27 cellular contexts compared by ENCODE assay signal in genomic region chr6:29743568-29743967, GRCh38. TPM values are rescaled to one million over a fixed set of nuclear protein-coding genes. Genes with fewer than 3 reads are reported as not detected.
"Had no signal": no experiment of that assay in that cellular context is flagged by ENCODE, and none has a peak within 500 bp of the region (broad histone marks: within the 10 kb centered on the region; RNA-seq: fewer than 3 reads in every experiment).

No MANE protein-coding gene starts in this region.

- H3K4me3 ChIP-seq: neural progenitor cell, ovary, psoas muscle, right lobe of liver, sigmoid colon, stomach, thoracic aorta, thyroid gland, tibial nerve, upper lobe of left lung, vagina had no signal

- H3K9me3 Mint-ChIP-seq: neural progenitor cell; stimulated activated effector memory CD8-positive, alpha-beta T cell treated with anti-CD3 and anti-CD28 coated beads, Interleukin-12 subunit alpha, Interleukin-12 subunit beta, amount 100 ng/mL, for 72 hours; stimulated activated naive B cell treated with anti-CD40 and anti-IgM and Interleukin-4, amounts not matched to agents 10 μg/mL and 1 μg/mL and 100 μg/mL, for 72 hours; stimulated activated naive CD8-positive, alpha-beta T cell treated with anti-CD3 and anti-CD28 coated beads, Interleukin-15, Interleukin-2, amounts not matched to agents 100 ng/mL and 50 ng/mL, for 24 hours had no signal

- H3K4me1 ChIP-seq: neural progenitor cell, psoas muscle, right lobe of liver had no signal

- H3K4me3 Mint-ChIP-seq: nephron; neural progenitor cell; stimulated activated effector memory CD8-positive, alpha-beta T cell treated with anti-CD3 and anti-CD28 coated beads, Interleukin-12 subunit alpha, Interleukin-12 subunit beta, amount 100 ng/mL, for 72 hours; stimulated activated naive B cell treated with anti-CD40 and anti-IgM and Interleukin-4, amounts not matched to agents 10 μg/mL and 1 μg/mL and 100 μg/mL, for 72 hours; stimulated activated naive CD8-positive, alpha-beta T cell treated with anti-CD3 and anti-CD28 coated beads, Interleukin-15, Interleukin-2, amounts not matched to agents 100 ng/mL and 50 ng/mL, for 24 hours had no signal

- H3K27me3 ChIP-seq: ovary, right lobe of liver, sigmoid colon, stomach, thyroid gland, tibial nerve, upper lobe of left lung, vagina had no signal

- H3K36me3 ChIP-seq: neural progenitor cell, ovary, right lobe of liver, thoracic aorta, thyroid gland had no signal

- H3K4me1 Mint-ChIP-seq: nephron had no signal

- H3K36me3 Mint-ChIP-seq: neural progenitor cell had no signal

- DNase-seq: occipital lobe; ovary; posterior cingulate gyrus; psoas muscle; right cardiac atrium; sigmoid colon; small intestine; stimulated activated CD4-positive, alpha-beta T cell treated with anti-CD3 and anti-CD28 coated beads, Interleukin-15, amount 100 ng/mL, for 24 hours; stimulated activated CD4-positive, alpha-beta T cell treated with anti-CD3 and anti-CD28 coated beads, Interleukin-2, amount 100 ng/mL, for 24 hours; stimulated activated CD4-positive, alpha-beta T cell treated with anti-CD3 and anti-CD28 coated beads, Interleukin-2, amount 100 ng/mL, for 48 hours; stimulated activated CD4-positive, alpha-beta T cell treated with anti-CD3 and anti-CD28 coated beads, Interleukin-4, amount 100 ng/mL, for 24 hours; stimulated activated naive B cell treated with anti-CD40 and anti-IgM and Interleukin-4, amounts not matched to agents 10 μg/mL and 1 μg/mL and 100 μg/mL, for 72 hours; stimulated activated naive CD4-positive, alpha-beta T cell treated with Interleukin-2 at 50 U/mL for 16 hours; stomach; thyroid gland; trophoblast cell had no signal

- H3K27me3 Mint-ChIP-seq: stimulated activated naive CD8-positive, alpha-beta T cell treated with anti-CD3 and anti-CD28 coated beads, Interleukin-15, Interleukin-2, amounts not matched to agents 100 ng/mL and 50 ng/mL, for 24 hours had no signal

- H3K27ac ChIP-seq: neural progenitor cell, ovary, parathyroid adenoma, psoas muscle, right lobe of liver, sigmoid colon, stomach, thoracic aorta, thyroid gland, tibial nerve, upper lobe of left lung, vagina had no signal

- H3K9me3 ChIP-seq: ovary, psoas muscle, right lobe of liver, sigmoid colon, stomach, thoracic aorta, thyroid gland, tibial nerve, upper lobe of left lung, vagina had no signal

- H3K27ac Mint-ChIP-seq: nephron; neural progenitor cell; progenitor cell of endocrine pancreas; stimulated activated effector memory CD8-positive, alpha-beta T cell treated with anti-CD3 and anti-CD28 coated beads, Interleukin-12 subunit alpha, Interleukin-12 subunit beta, amount 100 ng/mL, for 72 hours; stimulated activated naive B cell treated with anti-CD40 and anti-IgM and Interleukin-4, amounts not matched to agents 10 μg/mL and 1 μg/mL and 100 μg/mL, for 72 hours; stimulated activated naive CD8-positive, alpha-beta T cell treated with anti-CD3 and anti-CD28 coated beads, Interleukin-15, Interleukin-2, amounts not matched to agents 100 ng/mL and 50 ng/mL, for 24 hours had no signal

RNA-seq across cellular contexts. Expression of gene HLA-F, which starts 20.3 kb away (rescaled TPM):
- total RNA-seq: progenitor cell of endocrine pancreas had no signal
